18 cellular contexts compared by ENCODE assay signal in the genomic region with DNA sequence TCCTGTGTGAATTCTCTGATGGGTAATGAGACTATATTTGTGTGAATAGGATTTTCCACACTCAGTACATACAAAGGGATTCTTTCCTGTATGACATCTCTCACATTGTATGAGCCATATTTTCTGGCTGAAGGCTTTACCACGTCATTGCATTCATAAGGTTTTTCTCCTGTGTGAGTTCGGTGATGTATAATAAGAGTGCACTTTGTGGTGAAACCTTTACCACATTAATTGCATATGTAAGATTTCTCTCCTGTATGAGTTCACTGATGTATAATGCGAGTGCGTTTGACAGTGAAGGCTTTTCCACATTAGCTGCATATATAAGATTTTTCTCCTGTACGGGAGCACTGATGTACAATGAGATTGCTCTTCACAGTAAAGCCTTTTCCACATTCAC.
DNase-seq lines count a peak whose midpoint lies in the region; ATAC-seq and TF ChIP-seq lines count a peak whose summit lies in the region.
"Had no signal": no experiment of that assay in that cellular context is flagged by ENCODE, and none has a peak within 500 bp of the region (broad histone marks: within the 10 kb centered on the region; RNA-seq: fewer than 3 reads in every experiment).

No MANE protein-coding gene starts in this region.

- H3K9me3 ChIP-seq in hepatocyte (ENCODE audit: low read depth), result no peaks in the 10 kb centered on the region
- H3K9me3 ChIP-seq: Caco-2 had no signal

- DNase-seq in SW480 (ENCODE audit: low spot score), result peak; percentile 77
- DNase-seq in astrocyte of the hippocampus (ENCODE audit: low read depth, low spot score), result peak; percentile 34
- DNase-seq in iris pigment epithelial cell (ENCODE audit: low read depth), result peak; percentile 14
- no peak for DNase-seq in T-helper 1 cell
- no peak for DNase-seq in hepatocyte (ENCODE audit: low spot score)
- no peak for DNase-seq in NCI-H1092 (lab: John Stamatoyannopoulos, UW)
- DNase-seq: C1 segment of cervical spinal cord; Caco-2; CD4-positive, CD25-positive, alpha-beta regulatory T cell; CD8-positive, alpha-beta T cell; DMS153; DND-41; GDM1; H9 had no signal

- H3K36me3 ChIP-seq in hepatocyte (replicated peaks; ENCODE audit: insufficient read depth, low read depth), result no peaks in the 10 kb centered on the region

- ATAC-seq in GM18907 (IDR thresholded peaks at IDR 0.05; ENCODE audit: unreplicated experiment), result no peak
- ATAC-seq: CD8-positive, alpha-beta T cell; GM12878; GM23338; HCT116 had no signal

- no peaks in the 10 kb centered on the region for H3K9me2 ChIP-seq in hepatocyte (replicated peaks; ENCODE audit: insufficient read depth)

- H4K20me1 ChIP-seq in hepatocyte (ENCODE audit: insufficient read depth, poor library complexity, severe bottlenecking), result no peaks in the 10 kb centered on the region

- H3K4me3 ChIP-seq in hepatocyte, result no peak overlapping the region
- H3K4me3 ChIP-seq: GM12878, GM23338 had no signal

- H2AFZ ChIP-seq in hepatocyte, result no peak overlapping the region
- H2AFZ ChIP-seq: GM23338 had no signal

- no peak overlapping the region for H3K27ac ChIP-seq in hepatocyte

- H3K4me1 ChIP-seq in hepatocyte (ENCODE audit: insufficient read depth), result no peaks in the 10 kb centered on the region
- H3K4me1 ChIP-seq: Caco-2 had no signal

- H3K4me2 ChIP-seq in hepatocyte, result no peak overlapping the region
- H3K4me2 ChIP-seq: GM23338 had no signal

- TF ChIP-seq CTCF in hepatocyte (IDR thresholded peaks at IDR 0.05; ENCODE audit: poor library complexity), result no peak

- no peaks in the 10 kb centered on the region for H3K79me2 ChIP-seq in hepatocyte

- no peaks in the 10 kb centered on the region for H3K27me3 ChIP-seq in hepatocyte

- WGBS in hepatocyte (ENCODE audit: low lambda C conversion rate, missing lambda C conversion rate), result 82% methylated on average over 5 of the region's 5 CpGs

Comparison
In these comparisons a context has a peak if more than half of its experiments do, and no peak if none do; other contexts are left out.
1. DNase-seq: peak in SW480 (single experiment), astrocyte of the hippocampus (single experiment) and iris pigment epithelial cell (single experiment); none in T-helper 1 cell (0 of 5), hepatocyte (single experiment) and NCI-H1092 (single experiment).